Comparison of ENCODE assay signal across 12 cellular contexts in the genomic region with DNA sequence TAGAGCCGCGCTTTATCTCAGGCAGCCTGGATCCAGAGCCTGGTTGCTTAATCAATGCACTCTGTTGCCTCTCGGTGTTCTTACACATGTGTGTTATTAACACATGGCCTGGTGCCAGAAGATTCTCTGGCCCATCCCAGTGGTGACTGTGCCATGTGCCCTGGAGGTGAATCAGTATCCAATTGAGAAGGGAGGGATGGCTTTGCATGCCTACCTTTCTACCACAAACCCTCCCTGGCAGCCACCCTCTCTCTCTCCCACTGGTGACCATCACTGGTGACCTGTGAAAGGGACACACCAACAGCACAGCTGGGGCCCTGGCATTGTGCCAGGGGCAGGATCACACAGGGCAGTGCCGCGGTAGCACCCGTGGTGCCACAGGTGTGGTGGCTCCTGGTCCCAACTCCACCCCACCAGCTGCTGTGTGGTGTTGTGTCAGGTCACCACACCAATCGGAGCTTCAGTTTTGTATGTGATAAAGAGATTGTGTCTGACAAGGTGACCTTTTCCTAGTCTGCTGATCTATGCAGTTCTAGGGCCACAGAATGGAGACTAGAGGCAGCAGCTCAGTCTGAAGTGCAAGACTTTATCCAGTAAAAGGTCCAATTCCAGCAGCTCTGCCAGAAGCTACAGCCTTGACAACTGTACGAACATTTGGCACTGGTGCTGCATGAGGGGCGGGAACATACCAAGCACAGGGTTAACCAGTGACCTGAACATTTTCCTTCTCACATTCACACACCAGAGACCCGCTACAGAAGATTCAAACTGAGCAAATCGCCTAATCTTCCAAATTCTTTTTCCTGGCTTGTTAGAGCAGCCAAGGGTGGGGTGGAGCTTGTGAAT. TPM values are rescaled to one million over a fixed set of nuclear protein-coding genes. Genes with fewer than 3 reads are reported as not detected.
DNase-seq lines count a peak whose midpoint lies in the region; ATAC-seq, FAIRE-seq and TF ChIP-seq lines count a peak whose summit lies in the region.
"Had no signal": no experiment of that assay in that cellular context is flagged by ENCODE, and none has a peak within 500 bp of the region (broad histone marks: within the 10 kb centered on the region; RNA-seq: fewer than 3 reads in every experiment).

No MANE protein-coding gene starts in this region.

- H3K4me3 Mint-ChIP-seq in type B pancreatic cell = no peak overlapping the region

- peaks cover 19% of the 10 kb centered on the region for H3K27me3 Mint-ChIP-seq in type B pancreatic cell

- H3K36me3 Mint-ChIP-seq in type B pancreatic cell = no peaks in the 10 kb centered on the region

- H3K18ac ChIP-seq in H1 (ENCODE audit: extremely low read depth, low read length) = no peak overlapping the region

- no peaks in the 10 kb centered on the region for H3K79me2 ChIP-seq in KMS-11 (ENCODE audit: insufficient read depth, low read depth)
- no peaks in the 10 kb centered on the region for H3K79me2 ChIP-seq in H1 (ENCODE audit: control insufficient read depth in 1 of 2, insufficient read depth in 2 of 2, low read length in 2 of 2)

- H3K4me2 ChIP-seq in KMS-11 (peak overlapping the region; percentile 47), H1 (ENCODE audit: insufficient read depth in 1 of 2, low read depth in 2 of 2, low read length in 2 of 2) (no peak overlapping the region)

- H3K79me1 ChIP-seq in H1 (ENCODE audit: low read depth, low read length) = no peaks in the 10 kb centered on the region

- whole genome bisulfite sequencing in H1 (ENCODE audit: extremely low coverage in 1 of 2, insufficient coverage in 1 of 2, insufficient read length in 1 of 2, insufficient replicate concordance in 2 of 2, low coverage in 1 of 2, low lambda C conversion rate in 2 of 2, missing lambda C conversion rate in 1 of 2), 2 experiments = 93% methylated on average over 11 of the region's 11 CpGs; no CpG with 5 or more reads in 1 of the 2 experiments
- 26% methylated on average over 11 of the region's 11 CpGs for WGBS in right lobe of liver (ENCODE audit: insufficient coverage, low coverage, low lambda C conversion rate, missing lambda C conversion rate)

- FAIRE-seq in H1 (lab: Jason Lieb, UNC) = no peak

- CTCF ChIA-PET in H1 (lab: Charles Lee; ENCODE audit: partially characterized antibody) = interaction anchor here (0.6 to 11.5 kb wide), 12 partner anchors 11 to 292 kb away, joined by 3 to 78 read pairs (median 3); a partner anchor contains a TSS

- H2BK15ac ChIP-seq in H1 (ENCODE audit: low read length) = peak overlapping the region; percentile 90

- H4K20me1 ChIP-seq in KMS-11 (ENCODE audit: insufficient read depth) (no peaks in the 10 kb centered on the region), H1 (replicated peaks in 1 of 2; ENCODE audit: control insufficient read depth in 1 of 2, insufficient read depth in 2 of 2, low read length in 2 of 2) (no peaks in the 10 kb centered on the region)

- no peak overlapping the region for H3K56ac ChIP-seq in H1 (replicated peaks; ENCODE audit: insufficient read length, low read depth, low read length)

- TF ChIP-seq EP300 in H1 (IDR thresholded peaks at IDR 0.05; ENCODE audit: borderline replicate concordance in 1 of 2, low read depth in 2 of 2, low read length in 2 of 2) = no peak

- TF ChIP-seq CTCF in KMS-11 (conservative IDR thresholded peaks at IDR 0.05; ENCODE audit: low read depth, low read length) (no peak), H1 (IDR thresholded peaks at IDR 0.05; ENCODE audit: control extremely low read depth in 1 of 3, insufficient read depth in 1 of 3, low read depth in 1 of 3, low read length in 3 of 3) (no peak), right lobe of liver (IDR thresholded peaks at IDR 0.05) (no peak), type B pancreatic cell (conservative IDR thresholded peaks at IDR 0.05) (no peak)

- H2BK12ac ChIP-seq in H1 (ENCODE audit: low read depth, low read length) = peak overlapping the region; percentile 70; the same call in 1 of the 2 replicates

- H3K9me3 ChIP-seq in H1 (ENCODE audit: insufficient read depth in 2 of 2, low read depth in 1 of 2, low read length in 1 of 2) (no peaks in the 10 kb centered on the region), right lobe of liver (no peaks in the 10 kb centered on the region)

- H3K4ac ChIP-seq in H1 (replicated peaks; ENCODE audit: insufficient read length, low read depth, low read length) = peak overlapping the region; percentile 27

- peak overlapping the region; percentile 84 for H2BK120ac ChIP-seq in H1 (replicated peaks; ENCODE audit: low read depth, low read length)

- intact Hi-C loops in right lobe of liver (cut with DNase I) = loop anchor here in 1 of 2 donors (10.0 kb wide), 1 partner anchor 47 kb away; no protein-coding TSS in a partner anchor

- peak overlapping the region; percentile 61 for H4K91ac ChIP-seq in H1 (replicated peaks; ENCODE audit: insufficient read length, low read length)

- DNase-seq in AG08395 (ENCODE audit: low spot score) (peak; percentile 24), H1 (ENCODE audit: low read depth in 1 of 2, low spot score in 2 of 2) (no peak), right lobe of liver (peak; percentile 50 to 83 (median 76)), type B pancreatic cell (ENCODE audit: extremely low spot score, unreplicated experiment) (no peak)
- DNase-seq in stimulated activated CD4-positive, alpha-beta T cell treated with anti-CD3 and anti-CD28 coated beads, Interleukin-2, amount 100 ng/mL, for 48 hours = no peak
- DNase-seq: C1 segment of cervical spinal cord, cerebellar nuclear complex, NCI-H2029 had no signal

- no peaks in the 10 kb centered on the region for H3K36me3 ChIP-seq in KMS-11 (ENCODE audit: insufficient read depth)
- no peaks in the 10 kb centered on the region for H3K36me3 ChIP-seq in H1 (ENCODE audit: control insufficient read depth in 2 of 4, insufficient read depth in 4 of 4, low read length in 3 of 4)
- H3K36me3 ChIP-seq in right lobe of liver = no peaks in the 10 kb centered on the region

- H3K4me1 ChIP-seq in KMS-11 (ENCODE audit: low read depth, poor library complexity, severe bottlenecking) (peaks cover 74% of the 10 kb centered on the region), H1 (replicated peaks in 1 of 4; ENCODE audit: control insufficient read depth in 3 of 4, insufficient read depth in 4 of 4, low read length in 3 of 4) (peaks cover 9 to 17% (median 16%) of the 10 kb centered on the region in 4 experiments), right lobe of liver (peaks cover 0 to 16% (median 5%) of the 10 kb centered on the region in 4 donors)

- H2BK5ac ChIP-seq in H1 (ENCODE audit: low read depth, low read length) = peak overlapping the region; percentile 14; the same call in 1 of the 2 replicates

- H2AK5ac ChIP-seq in H1 (ENCODE audit: low read depth, low read length) = peak overlapping the region; percentile 24; the same call in 1 of the 2 replicates

- H3K9me3 Mint-ChIP-seq in type B pancreatic cell = no peaks in the 10 kb centered on the region

- H3K23me2 ChIP-seq in H1 (ENCODE audit: low read depth, low read length) = no peaks in the 10 kb centered on the region

- H3K4me1 Mint-ChIP-seq in type B pancreatic cell (ENCODE audit: unreplicated experiment) = peaks cover 28% of the 10 kb centered on the region

- TF ChIP-seq RAD21 in H1 (IDR thresholded peaks at IDR 0.05 in 1 of 2, conservative IDR thresholded peaks at IDR 0.05 in 1 of 2; ENCODE audit: low read depth in 2 of 2, low read length in 2 of 2) = no peak

- ATAC-seq in right lobe of liver (peak; percentile 85 to 94 (median 94)), GM18909 (IDR thresholded peaks at IDR 0.05; ENCODE audit: poor library complexity, unreplicated experiment) (no peak), HG03135 (IDR thresholded peaks at IDR 0.05; ENCODE audit: unreplicated experiment) (no peak)

- H3K27ac ChIP-seq in KMS-11 (peak overlapping the region; percentile 11; the same call in 1 of the 2 replicates), H1 (ENCODE audit: low read depth, low read length) (no peak overlapping the region), right lobe of liver (peak overlapping the region in 1 of 3 donors; percentile 31)

- H3K27me3 ChIP-seq in KMS-11 (ENCODE audit: insufficient read depth, low read depth) = no peaks in the 10 kb centered on the region
- no peaks in the 10 kb centered on the region for H3K27me3 ChIP-seq in H1 (replicated peaks in 1 of 4; ENCODE audit: control insufficient read depth in 3 of 4, extremely low read depth in 1 of 4, insufficient read depth in 3 of 4, low read length in 3 of 4)
- no peaks in the 10 kb centered on the region for H3K27me3 ChIP-seq in right lobe of liver

- H3K9ac ChIP-seq in KMS-11 = no peak overlapping the region
- no peak overlapping the region for H3K9ac ChIP-seq in H1 (replicated peaks in 1 of 4; ENCODE audit: extremely low read depth in 1 of 4, low read depth in 3 of 4, low read length in 3 of 4)

- H4K8ac ChIP-seq in H1 (ENCODE audit: extremely low read depth, insufficient read depth, low read length) = peak overlapping the region; percentile 72; the same call in 1 of the 2 replicates

- no peak overlapping the region for H3K14ac ChIP-seq in H1 (ENCODE audit: insufficient read length)

- TF ChIP-seq POLR2A in H1 (IDR thresholded peaks at IDR 0.05; ENCODE audit: control extremely low read depth in 1 of 2, low read depth in 2 of 2, low read length in 2 of 2) = no peak
- TF ChIP-seq POLR2A in right lobe of liver (IDR thresholded peaks at IDR 0.05) = no peak

- H3K23ac ChIP-seq in H1 (ENCODE audit: insufficient read length) = no peak overlapping the region

- H2AFZ ChIP-seq in KMS-11 (ENCODE audit: low read depth) (peak overlapping the region; percentile 11), H1 (ENCODE audit: low read length) (no peak overlapping the region)

- H3K4me3 ChIP-seq in KMS-11 (IDR thresholded peaks at IDR 0.05; ENCODE audit: insufficient read depth, low read depth, low read length) = peak overlapping the region; percentile 56
- H3K4me3 ChIP-seq in H1 (ENCODE audit: extremely low read depth in 1 of 4, insufficient read depth in 2 of 4, low read depth in 3 of 4, low read length in 4 of 4) = no peak overlapping the region
- H3K4me3 ChIP-seq in right lobe of liver = peak overlapping the region in 1 of 3 donors; percentile 20

- H3K27ac Mint-ChIP-seq in type B pancreatic cell = no peak overlapping the region

- POLR2A ChIA-PET in H1 (lab: Charles Lee; ENCODE audit: partially characterized antibody) = interaction anchor here (1.1 kb wide), 1 partner anchor 40 kb away, joined by 5 read pairs; no protein-coding TSS in a partner anchor

- peak overlapping the region; percentile 51; the same call in 1 of the 2 replicates for H2BK20ac ChIP-seq in H1 (ENCODE audit: low read length)

- no peak overlapping the region for H4K5ac ChIP-seq in H1 (ENCODE audit: insufficient read length, low read depth, low read length)

RNA-seq across cellular contexts. Expression of a gene that starts 9.1 kb away (rescaled TPM):
- total RNA-seq in H1 (2021; fragmentation: NEBNext Ultra II Directional; extraction: Animal tissue kit (Norgen Biotek cat#: 25700)) = 0.36 TPM in 1 of 2 replicates, not detected in the other
- polyA plus RNA-seq in H1 (2011; rRNA removed) = 0.03 and 0.11 TPM in 2 replicates
- polyA plus RNA-seq in H1 (2011; cell fraction: cytosol; rRNA removed) = 0.13 TPM
- 0.77 TPM for polyA plus RNA-seq in H1 (2011; cell fraction: nucleus; rRNA removed)
- 0.11 to 0.27 TPM in 2 of 4 replicates, not detected in the others for polyA plus RNA-seq in H1 (2012, experiment 1 of 2)
- polyA plus RNA-seq in H1 (2012, experiment 2 of 2) = not detected
- 0.02 TPM for polyA plus RNA-seq in H1 (2013, experiment 1 of 2)
- polyA plus RNA-seq in H1 (2013, experiment 2 of 2) = 0.04 TPM
- 0.47 TPM in 1 of 2 replicates, not detected in the other for polyA minus RNA-seq in H1 (2011; rRNA and poly(A)+ RNA removed)
- polyA minus RNA-seq in H1 (2011; cell fraction: cytosol; rRNA and poly(A)+ RNA removed) = not detected
- not detected for polyA minus RNA-seq in H1 (2011; cell fraction: nucleus; rRNA and poly(A)+ RNA removed)
- total RNA-seq in right lobe of liver = 1 to 10 TPM in 3 of 6 experiments, under 1 TPM in 3; 0.15 to 7.6 (median 2.5) TPM
- total RNA-seq in type B pancreatic cell (ENCODE audit: low replicate concordance) = 0.74 and 1.8 TPM in 2 replicates
- total RNA-seq: T-helper 1 cell treated with Interleukin-12 subunit alpha and Interleukin-12 subunit beta and Interleukin-4 antibody, amounts not matched to agents 30 ng/mL and 1 ng/mL, for 36 hours had no signal

RNA-seq across cellular contexts. Expression of a gene that starts 56.6 kb away (rescaled TPM):
- total RNA-seq in H1 (2021; fragmentation: NEBNext Ultra II Directional; extraction: Animal tissue kit (Norgen Biotek cat#: 25700)) = 2.2 and 2.3 TPM in 2 replicates
- polyA plus RNA-seq in H1 (2011; rRNA removed) = 0.88 and 1.5 TPM in 2 replicates
- 2.0 TPM for polyA plus RNA-seq in H1 (2011; cell fraction: cytosol; rRNA removed)
- 0.86 TPM for polyA plus RNA-seq in H1 (2011; cell fraction: nucleus; rRNA removed)
- polyA plus RNA-seq in H1 (2012, experiment 1 of 2) = 1.3 to 1.7 TPM (median 1.4 TPM) in 4 replicates
- 0.62 TPM for polyA plus RNA-seq in H1 (2012, experiment 2 of 2)
- polyA plus RNA-seq in H1 (2013, experiment 1 of 2) = 2.1 TPM
- 1.9 TPM for polyA plus RNA-seq in H1 (2013, experiment 2 of 2)
- polyA minus RNA-seq in H1 (2011; rRNA and poly(A)+ RNA removed) = 1.4 and 1.9 TPM in 2 replicates
- polyA minus RNA-seq in H1 (2011; cell fraction: cytosol; rRNA and poly(A)+ RNA removed) = 2.1 TPM
- 3.4 TPM for polyA minus RNA-seq in H1 (2011; cell fraction: nucleus; rRNA and poly(A)+ RNA removed)
- 10 to 100 TPM; 12.8 to 32.7 (median 20.0) TPM for total RNA-seq in right lobe of liver
- 1.6 and 2.5 TPM in 2 replicates for total RNA-seq in type B pancreatic cell (ENCODE audit: low replicate concordance)

Comparison
In these comparisons a context has a peak if more than half of its experiments do, and no peak if none do; other contexts are left out.
1. DNase-seq: peak in AG08395 (single experiment) and right lobe of liver (3 of 3); none in H1 (0 of 2), type B pancreatic cell (single experiment) and stimulated activated CD4-positive, alpha-beta T cell treated with anti-CD3 and anti-CD28 coated beads, Interleukin-2, amount 100 ng/mL, for 48 hours (0 of 2).
2. ATAC-seq: peak in right lobe of liver (4 of 4); none in GM18909 (single experiment) and HG03135 (single experiment).